Comparison of ENCODE assay signal across 28 cellular contexts in genomic region chr2:54912305-54912704, GRCh38.
"Had no signal": no experiment of that assay in that cellular context is flagged by ENCODE, and none has a peak within 500 bp of the region (broad histone marks: within the 10 kb centered on the region; RNA-seq: fewer than 3 reads in every experiment).

No MANE protein-coding gene starts in this region.

- H2AFZ ChIP-seq: neural progenitor cell, parathyroid adenoma had no signal

- H3K9me3 ChIP-seq: ovary, psoas muscle, spleen, suprapubic skin, testis, tibial artery, transverse colon, upper lobe of right lung, uterus had no signal

- H3K36me3 ChIP-seq: neural progenitor cell, ovary, spleen, suprapubic skin, tibial artery, transverse colon, upper lobe of right lung, uterus had no signal

- H3K9ac ChIP-seq: neural progenitor cell, parathyroid adenoma had no signal

- H3K4me3 ChIP-seq: neural progenitor cell, ovary, psoas muscle, skin epidermis, smooth muscle cell, spleen, suprapubic skin, testis, tibial artery, transverse colon, upper lobe of right lung, uterus had no signal

- ATAC-seq: natural killer cell; psoas muscle; right cardiac atrium; sciatic nerve; stimulated activated memory B cell treated with anti-CD40 and anti-IgM and Interleukin-4, amounts not matched to agents 10 μg/mL and 1 μg/mL and 100 μg/mL, for 72 hours; stimulated activated naive CD8-positive, alpha-beta T cell treated with anti-CD3 and anti-CD28 coated beads, Interleukin-15, amount 100 ng/mL, for 72 hours; stimulated activated naive CD8-positive, alpha-beta T cell treated with anti-CD3 and anti-CD28 coated beads, Interleukin-15, Interleukin-2, amounts not matched to agents 100 U/mL and 50 U/mL, for 24 hours; upper lobe of right lung had no signal

- H3K4me2 ChIP-seq: neural progenitor cell, smooth muscle cell had no signal

- DNase-seq: natural killer cell; occipital lobe; ovary; posterior cingulate gyrus; psoas muscle; right cardiac atrium; spleen; stimulated activated CD4-positive, alpha-beta T cell treated with anti-CD3 and anti-CD28 coated beads, Interleukin-12 subunit alpha, Interleukin-12 subunit beta, amount 100 ng/mL, for 4 hours; stimulated activated CD4-positive, alpha-beta T cell treated with anti-CD3 and anti-CD28 coated beads, Interleukin-1b, Interleukin-23, amount 100 ng/mL, for 48 hours; stimulated activated CD4-positive, alpha-beta T cell treated with anti-CD3 and anti-CD28 coated beads, Interleukin-4, amount 100 ng/mL, for 1 hour; stimulated activated CD4-positive, alpha-beta T cell treated with anti-CD3 and anti-CD28 coated beads, Interleukin-4, amount 100 ng/mL, for 4 hours; stimulated activated CD8-positive, alpha-beta memory T cell treated with anti-CD3 and anti-CD28 coated beads, Interleukin-4, amount 100 ng/mL, for 48 hours; stimulated activated naive CD4-positive, alpha-beta T cell; stimulated activated naive CD8-positive, alpha-beta T cell treated with anti-CD3 and anti-CD28 coated beads, Interleukin-15, amount 100 ng/mL, for 72 hours; stimulated activated naive CD8-positive, alpha-beta T cell treated with anti-CD3 and anti-CD28 coated beads, Interleukin-15, Interleukin-2, amounts not matched to agents 100 U/mL and 50 U/mL, for 24 hours; substantia nigra; testis; tibial artery; transverse colon; upper lobe of right lung; uterus had no signal

- H3K79me2 ChIP-seq: parathyroid adenoma had no signal

- H3K27me3 ChIP-seq: neural progenitor cell, ovary, spleen, suprapubic skin, testis, tibial artery, transverse colon, upper lobe of right lung, uterus had no signal

- H3K4me1 ChIP-seq: neural progenitor cell, parathyroid adenoma, spleen, suprapubic skin, testis, transverse colon, upper lobe of right lung, uterus had no signal

- H3K27ac ChIP-seq: neural progenitor cell, ovary, parathyroid adenoma, psoas muscle, skin epidermis, spleen, suprapubic skin, testis, tibial artery, transverse colon, upper lobe of right lung, uterus had no signal
